ENCODE assay signal across 8 cellular contexts in genomic region chr7:66740302-66740979, GRCh38. TPM values are rescaled to one million over a fixed set of nuclear protein-coding genes. Genes with fewer than 3 reads are reported as not detected.
DNase-seq lines count a peak whose midpoint lies in the region; ATAC-seq and TF ChIP-seq lines count a peak whose summit lies in the region.

Gene RABGEF1, plus strand, starts transcription at chr7:66740733. Its CDS starts 31,167 bp downstream, at chr7:66771900.

- H3K9me3 ChIP-seq in heart right ventricle = peaks cover 0 to 13% (median 9%) of the 10 kb centered on the region in 11 donors

- TF ChIP-seq CTCF in heart right ventricle (IDR thresholded peaks at IDR 0.05) (peak in 2 of 9 donors; percentile 15 to 17), type B pancreatic cell (conservative IDR thresholded peaks at IDR 0.05) (no peak)

- H3K9me3 Mint-ChIP-seq in type B pancreatic cell = peaks cover 5% of the 10 kb centered on the region

- peak within 1 kb of the TSS; percentile 86 to 99 (median 97) for H3K27ac ChIP-seq in heart right ventricle

- intact Hi-C loops in T-helper 1 cell treated with Interleukin-12 subunit alpha and Interleukin-12 subunit beta and Interleukin-4 antibody, amounts not matched to agents 30 ng/mL and 1 ng/mL, for 36 hours (cut with micrococcal nuclease) = loop anchor here (1.0 to 5.0 kb wide), 13 partner anchors 58 to 868 kb away; partner anchors contain the start of genes ASL, KCTD7, SBDS and TMEM248
- intact Hi-C loops in heart right ventricle (cut with DNase I) = loop anchor here in 5 of 10 donors (2.0 to 10.0 kb wide), 6 partner anchors 58 to 257 kb away; partner anchors contain the start of genes SBDS (in 1 of the 5) and TYW1 (in 1 of the 5)
- intact Hi-C loops in posterior cingulate gyrus (cut with DNase I) = loop anchor here (1.0 to 10.0 kb wide), 4 partner anchors 58 to 183 kb away; no protein-coding TSS in a partner anchor

- 0% methylated on average over 85 of the region's 85 CpGs for WGBS in heart right ventricle, 2 donors

- no peaks in the 10 kb centered on the region for H3K27me3 ChIP-seq in heart right ventricle

- H3K27ac Mint-ChIP-seq in type B pancreatic cell = peak within 1 kb of the TSS; percentile 94

- DNase-seq in NCI-H1694 (lab: John Stamatoyannopoulos, UW) = peak; percentile 83
- peak; percentile 92 for DNase-seq in amniotic epithelial cell (ENCODE audit: low read depth)
- peak; percentile 98 for DNase-seq in heart right ventricle
- DNase-seq in posterior cingulate gyrus = peak; percentile 96 to 100 (median 98)
- peak; percentile 97 for DNase-seq in type B pancreatic cell (ENCODE audit: extremely low spot score, unreplicated experiment)

- H3K36me3 ChIP-seq in heart right ventricle = peaks cover 0 to 25% (median 10%) of the 10 kb centered on the region in 9 donors

- H3K4me3 ChIP-seq in heart right ventricle = peak within 1 kb of the TSS; percentile 85 to 99 (median 98)

- ATAC-seq in GM18498 (IDR thresholded peaks at IDR 0.05; ENCODE audit: unreplicated experiment) (peak; percentile 86), HG02885 (IDR thresholded peaks at IDR 0.05; ENCODE audit: poor library complexity, unreplicated experiment) (peak; percentile 85), heart right ventricle (peak; percentile 95 to 99 (median 98))

- peaks cover 2 to 36% (median 28%) of the 10 kb centered on the region in 9 donors for H3K4me1 ChIP-seq in heart right ventricle

- peak within 1 kb of the TSS; percentile 93 for H3K4me3 Mint-ChIP-seq in type B pancreatic cell

- H3K27me3 Mint-ChIP-seq in type B pancreatic cell = no peaks in the 10 kb centered on the region

- peaks cover 8% of the 10 kb centered on the region for H3K4me1 Mint-ChIP-seq in type B pancreatic cell (ENCODE audit: unreplicated experiment)

- H3K36me3 Mint-ChIP-seq in type B pancreatic cell = peaks cover 16% of the 10 kb centered on the region

RNA-seq across cellular contexts. Expression of gene RABGEF1, which starts in this region (rescaled TPM):
- 22.9 and 24.7 TPM in 2 replicates for total RNA-seq in T-helper 1 cell treated with Interleukin-12 subunit alpha and Interleukin-12 subunit beta and Interleukin-4 antibody, amounts not matched to agents 30 ng/mL and 1 ng/mL, for 36 hours
- total RNA-seq in heart right ventricle (10 to 100 TPM; 13.3 to 23.4 (median 17.4) TPM), type B pancreatic cell (ENCODE audit: low replicate concordance) (19.6 and 24.1 TPM in 2 replicates)
- polyA plus RNA-seq in heart right ventricle = 10 to 100 TPM in 1 of 2 donors, 1 to 10 TPM in 1; 7.2 to 10.8 TPM

Comparison
In these comparisons a context has a peak if more than half of its experiments do, and no peak if none do; other contexts are left out.
1. Peak in every context shown above with its lines: DNase-seq, ATAC-seq, H3K4me3 ChIP-seq and H3K27ac ChIP-seq.